In genomic region chr13:99207511-99207910, GRCh38 we compare ENCODE assay signal across 1 cellular context.
TF ChIP-seq lines count a peak whose summit lies in the region.

No MANE protein-coding gene starts in this region.

TF ChIP-seq in WTC11, 78 proteins besides CTCF, POLR2A, EP300 and RAD21 (continued from another document):
- TF ChIP-seq, protein P1, sequence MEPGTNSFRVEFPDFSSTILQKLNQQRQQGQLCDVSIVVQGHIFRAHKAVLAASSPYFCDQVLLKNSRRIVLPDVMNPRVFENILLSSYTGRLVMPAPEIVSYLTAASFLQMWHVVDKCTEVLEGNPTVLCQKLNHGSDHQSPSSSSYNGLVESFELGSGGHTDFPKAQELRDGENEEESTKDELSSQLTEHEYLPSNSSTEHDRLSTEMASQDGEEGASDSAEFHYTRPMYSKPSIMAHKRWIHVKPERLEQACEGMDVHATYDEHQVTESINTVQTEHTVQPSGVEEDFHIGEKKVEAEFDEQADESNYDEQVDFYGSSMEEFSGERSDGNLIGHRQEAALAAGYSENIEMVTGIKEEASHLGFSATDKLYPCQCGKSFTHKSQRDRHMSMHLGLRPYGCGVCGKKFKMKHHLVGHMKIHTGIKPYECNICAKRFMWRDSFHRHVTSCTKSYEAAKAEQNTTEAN (CRISPR knock-in tag; IDR thresholded peaks at IDR 0.05), result no peak
- TF ChIP-seq, protein P2, sequence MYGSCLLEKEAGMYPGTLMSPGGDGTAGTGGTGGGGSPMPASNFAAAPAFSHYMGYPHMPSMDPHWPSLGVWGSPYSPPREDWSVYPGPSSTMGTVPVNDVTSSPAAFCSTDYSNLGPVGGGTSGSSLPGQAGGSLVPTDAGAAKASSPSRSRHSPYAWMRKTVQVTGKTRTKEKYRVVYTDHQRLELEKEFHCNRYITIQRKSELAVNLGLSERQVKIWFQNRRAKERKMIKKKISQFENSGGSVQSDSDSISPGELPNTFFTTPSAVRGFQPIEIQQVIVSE (CRISPR knock-in tag; IDR thresholded peaks at IDR 0.05; ENCODE audit: borderline replicate concordance), result no peak
- TF ChIP-seq MXD4 (CRISPR knock-in tag; IDR thresholded peaks at IDR 0.05; ENCODE audit: borderline replicate concordance) (no peak), SMAD4 (CRISPR knock-in tag; IDR thresholded peaks at IDR 0.05) (no peak), OVOL2 (CRISPR knock-in tag; IDR thresholded peaks at IDR 0.05; ENCODE audit: borderline replicate concordance) (no peak), ZNF121 (CRISPR knock-in tag; IDR thresholded peaks at IDR 0.05) (no peak), KAT7 (CRISPR knock-in tag; IDR thresholded peaks at IDR 0.05; ENCODE audit: borderline replicate concordance) (no peak)
- TF ChIP-seq, protein P3, sequence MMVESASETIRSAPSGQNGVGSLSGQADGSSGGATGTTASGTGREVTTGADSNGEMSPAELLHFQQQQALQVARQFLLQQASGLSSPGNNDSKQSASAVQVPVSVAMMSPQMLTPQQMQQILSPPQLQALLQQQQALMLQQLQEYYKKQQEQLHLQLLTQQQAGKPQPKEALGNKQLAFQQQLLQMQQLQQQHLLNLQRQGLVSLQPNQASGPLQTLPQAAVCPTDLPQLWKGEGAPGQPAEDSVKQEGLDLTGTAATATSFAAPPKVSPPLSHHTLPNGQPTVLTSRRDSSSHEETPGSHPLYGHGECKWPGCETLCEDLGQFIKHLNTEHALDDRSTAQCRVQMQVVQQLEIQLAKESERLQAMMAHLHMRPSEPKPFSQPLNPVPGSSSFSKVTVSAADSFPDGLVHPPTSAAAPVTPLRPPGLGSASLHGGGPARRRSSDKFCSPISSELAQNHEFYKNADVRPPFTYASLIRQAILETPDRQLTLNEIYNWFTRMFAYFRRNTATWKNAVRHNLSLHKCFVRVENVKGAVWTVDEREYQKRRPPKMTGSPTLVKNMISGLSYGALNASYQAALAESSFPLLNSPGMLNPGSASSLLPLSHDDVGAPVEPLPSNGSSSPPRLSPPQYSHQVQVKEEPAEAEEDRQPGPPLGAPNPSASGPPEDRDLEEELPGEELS (CRISPR knock-in tag; IDR thresholded peaks at IDR 0.05), result no peak
